8 cellular contexts compared by ENCODE assay signal in the genomic region with DNA sequence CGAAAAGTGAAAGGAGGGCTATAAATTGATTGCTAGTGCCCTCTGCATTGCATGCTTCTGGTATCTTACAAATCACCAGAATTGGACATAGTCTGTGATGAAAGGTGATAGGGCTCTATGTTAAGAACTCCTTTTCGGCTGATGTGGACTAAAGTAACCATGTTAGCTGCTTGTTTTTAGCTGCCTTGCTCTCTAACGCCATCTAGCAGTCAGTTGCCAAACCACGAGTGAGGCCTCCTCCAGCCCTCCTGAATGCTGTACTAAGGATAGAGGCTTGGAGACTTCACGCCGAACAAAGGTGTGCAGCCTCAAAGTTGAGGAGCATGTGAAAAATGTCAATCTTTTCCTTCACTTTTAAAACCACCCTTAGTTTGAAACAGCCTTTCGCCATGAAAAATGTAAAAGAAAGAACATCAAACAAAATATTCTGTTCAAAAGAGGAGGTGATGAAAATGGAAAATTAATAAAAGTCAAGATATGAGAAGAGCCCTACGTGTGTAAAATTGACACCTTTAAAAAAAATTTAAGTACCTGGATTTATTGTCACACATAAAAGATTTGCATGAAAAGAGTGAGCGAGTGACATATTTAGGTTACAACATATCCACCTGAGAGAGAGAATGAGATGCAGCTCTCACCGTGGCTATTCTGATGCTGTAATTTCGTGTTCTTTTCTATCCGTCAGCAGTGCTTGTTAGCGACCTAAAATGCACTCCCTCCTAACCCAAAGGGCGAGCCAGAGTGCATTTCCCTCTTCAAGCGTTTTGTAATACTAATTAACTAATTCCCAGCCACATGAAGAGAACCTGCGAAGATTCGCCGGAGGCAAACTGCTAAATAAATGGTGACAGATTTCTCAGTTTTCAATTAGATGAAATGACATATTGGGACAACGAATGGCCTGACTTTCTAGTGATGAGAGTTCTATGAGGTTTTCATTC. TPM values are rescaled to one million over a fixed set of nuclear protein-coding genes. Genes with fewer than 3 reads are reported as not detected.
DNase-seq lines count a peak whose midpoint lies in the region; ATAC-seq and TF ChIP-seq lines count a peak whose summit lies in the region.

No MANE protein-coding gene starts in this region.

- no peak overlapping the region for H3K4me3 ChIP-seq in fibroblast of the aortic adventitia (ENCODE audit: low read depth, low read length)

- ATAC-seq in GM19397 (IDR thresholded peaks at IDR 0.05; ENCODE audit: unreplicated experiment) (peak; percentile 92), HG03378 (IDR thresholded peaks at IDR 0.05; ENCODE audit: unreplicated experiment) (peak; percentile 92)

- DNase-seq in DMS 273 treated with DMSO at 0.1 percent for 48 hours (lab: John Stamatoyannopoulos, UW) (peak; percentile 8), NCI-H446 treated with DMSO at 0.1 percent for 48 hours (lab: John Stamatoyannopoulos, UW) (peak; percentile 45), fibroblast of the aortic adventitia (ENCODE audit: low read depth) (peak; percentile 26), occipital lobe (lab: John Stamatoyannopoulos, UW) (peak; percentile 64), OCI-M2 (lab: John Stamatoyannopoulos, UW; ENCODE audit: unreplicated experiment) (no peak)
- peak; percentile 10 for DNase-seq in activated CD8-positive, alpha-beta memory T cell treated with anti-CD3 and anti-CD28 coated beads, Interleukin-2, amount 50 U/mL, for 24 hours (ENCODE audit: extremely low read depth)

- TF ChIP-seq CTCF in fibroblast of the aortic adventitia (IDR thresholded peaks at IDR 0.05; ENCODE audit: insufficient read depth, low read length): peak; percentile 74

RNA-seq across cellular contexts. Expression of a gene that starts 8.0 kb away (rescaled TPM):
- total RNA-seq in fibroblast of the aortic adventitia (ENCODE audit: low replicate concordance) (not detected in 2 replicates), occipital lobe (not detected)
